20 cellular contexts compared by ENCODE assay signal in the genomic region with DNA sequence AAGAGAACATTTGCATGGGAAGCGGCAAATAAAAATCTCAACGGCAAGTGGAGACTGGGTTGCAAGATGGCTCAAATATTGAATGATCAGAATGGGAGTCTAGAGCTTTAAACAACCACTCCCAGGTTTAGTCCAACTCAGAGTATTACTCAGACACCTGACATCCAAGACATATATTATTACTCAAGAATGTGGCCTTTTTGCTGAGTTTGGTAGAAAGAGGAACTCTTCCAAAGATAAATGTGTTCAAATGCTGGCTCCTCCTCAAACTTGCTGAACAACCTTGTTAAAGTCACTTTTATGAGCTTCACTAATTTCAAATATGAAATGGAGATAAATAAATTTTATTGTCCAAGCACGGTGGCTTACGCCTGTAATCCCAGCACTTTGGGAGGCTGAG.
"Had no signal": no experiment of that assay in that cellular context is flagged by ENCODE, and none has a peak within 500 bp of the region (broad histone marks: within the 10 kb centered on the region; RNA-seq: fewer than 3 reads in every experiment).

No MANE protein-coding gene starts in this region.

- H3K4me3 ChIP-seq: dorsolateral prefrontal cortex, esophagus muscularis mucosa, gastroesophageal sphincter, lung, pancreas had no signal

- H3K4me1 ChIP-seq: esophagus muscularis mucosa, gastroesophageal sphincter, pancreas had no signal

- H3K27ac Mint-ChIP-seq: naive B cell, nephron, progenitor cell of endocrine pancreas had no signal

- H3K4me1 Mint-ChIP-seq: naive B cell, nephron had no signal

- H3K36me3 ChIP-seq: esophagus muscularis mucosa, gastroesophageal sphincter, pancreas had no signal

- H3K27me3 ChIP-seq: dorsolateral prefrontal cortex, esophagus muscularis mucosa, gastroesophageal sphincter, pancreas had no signal

- H3K4me3 Mint-ChIP-seq: naive B cell, nephron had no signal

- DNase-seq: cortex of kidney; dorsolateral prefrontal cortex; effector CD8-positive, alpha-beta T cell; glutamatergic neuron; kidney; left cardiac atrium; left ventricle myocardium superior; mesendoderm; naive B cell; occipital lobe; pancreas; right cardiac atrium; small intestine; stimulated activated CD4-positive, alpha-beta T cell treated with anti-CD3 and anti-CD28 coated beads, Interleukin-12 subunit alpha, Interleukin-12 subunit beta, amount 100 ng/mL, for 4 hours; stimulated activated naive CD4-positive, alpha-beta T cell treated with Interleukin-2 at 50 U/mL for 16 hours had no signal

- H3K27ac ChIP-seq: dorsolateral prefrontal cortex, esophagus muscularis mucosa, gastroesophageal sphincter, pancreas had no signal

- ATAC-seq: gastroesophageal sphincter, left cardiac atrium, left ventricle myocardium superior, pancreas, right cardiac atrium had no signal

- H3K27me3 Mint-ChIP-seq: naive B cell, progenitor cell of endocrine pancreas had no signal

- H3K36me3 Mint-ChIP-seq: naive B cell had no signal
